ENCODE assay signal across 8 cellular contexts in the genomic region with DNA sequence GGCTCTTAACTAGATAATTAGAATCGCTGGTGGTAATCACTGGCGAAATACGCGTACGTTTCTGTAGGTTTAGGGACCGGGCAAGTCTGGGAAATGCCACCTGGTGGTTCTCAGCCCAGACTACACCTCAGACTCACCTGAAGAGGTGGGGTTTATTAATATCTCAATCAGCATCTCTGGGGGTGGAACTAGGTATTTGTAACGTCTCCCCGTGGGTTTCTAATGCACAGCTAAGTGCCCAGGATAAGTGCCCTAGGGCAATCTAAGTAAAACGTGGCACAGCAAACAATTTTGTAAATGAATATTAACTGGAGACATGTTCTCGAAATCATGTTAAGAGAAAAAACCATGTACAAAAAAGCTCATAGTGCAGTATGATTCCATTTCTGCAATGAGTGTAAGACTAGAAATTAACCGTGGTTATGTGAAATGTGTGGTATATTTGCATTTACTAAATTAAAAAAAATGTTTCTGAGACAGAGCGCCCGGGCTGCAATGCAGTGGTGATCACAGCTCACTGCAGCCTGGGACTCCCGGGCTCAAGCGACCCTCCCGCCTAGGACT. TPM values are rescaled to one million over a fixed set of nuclear protein-coding genes. Genes with fewer than 3 reads are reported as not detected.
DNase-seq lines count a peak whose midpoint lies in the region; ATAC-seq and TF ChIP-seq lines count a peak whose summit lies in the region.

No MANE protein-coding gene starts in this region.

- no peak for TF ChIP-seq POLR2A in transverse colon (IDR thresholded peaks at IDR 0.05)

- intact Hi-C loops in dorsolateral prefrontal cortex (cut with DNase I) (loop anchor here (2.0 to 5.0 kb wide), 6 partner anchors 55 to 250 kb away; partner anchors contain the start of genes RNF149 (in 2 of the 2), CREG2 (in 1 of the 2), RPL31 (in 1 of the 2) and TBC1D8 (in 1 of the 2)), transverse colon (cut with DNase I; ENCODE audit: low total_unique reads) (no loop called here)

- 9 to 13% methylated on average over 12 to 13 of the region's 16 CpGs for WGBS in mesodermal cell (ENCODE audit: insufficient coverage in 2 of 2), 2 experiments
- WGBS in transverse colon (ENCODE audit: low coverage in 1 of 2), 2 donors, result 24 to 60% methylated on average over 8 to 16 of the region's 16 CpGs

- DNase-seq in EH (ENCODE audit: low read depth), result peak; percentile 2
- DNase-seq in SK-MEL-5 (ENCODE audit: low read depth, low spot score), result peak; percentile 24
- DNase-seq in dorsolateral prefrontal cortex, result peak in 1 of 10 donors; percentile 14
- DNase-seq in transverse colon, result peak; percentile 60
- DNase-seq in occipital lobe (lab: John Stamatoyannopoulos, UW), result no peak

- H3K36me3 ChIP-seq in HUES48 (ENCODE audit: control insufficient read depth, insufficient read depth, low read length) (no peaks in the 10 kb centered on the region), mesodermal cell (ENCODE audit: control insufficient read depth, insufficient read depth, low read length) (peaks cover 12% of the 10 kb centered on the region), transverse colon (no peaks in the 10 kb centered on the region)

- TF ChIP-seq EP300 in transverse colon (IDR thresholded peaks at IDR 0.05; ENCODE audit: low read depth), result no peak

- H3K27ac ChIP-seq in HUES48 (ENCODE audit: low read depth, low read length) (peak overlapping the region; percentile 92), dorsolateral prefrontal cortex (peak overlapping the region; percentile 16 to 97 (median 89)), mesodermal cell (ENCODE audit: low read depth, low read length, severe bottlenecking) (peak overlapping the region; percentile 78), transverse colon (peak overlapping the region; percentile 97 to 100 (median 98))

- H3K27me3 ChIP-seq in HUES48 (ENCODE audit: control insufficient read depth, insufficient read depth, low read length), result no peaks in the 10 kb centered on the region
- no peaks in the 10 kb centered on the region for H3K27me3 ChIP-seq in dorsolateral prefrontal cortex
- H3K27me3 ChIP-seq in transverse colon, result no peaks in the 10 kb centered on the region

- ATAC-seq in GM21515 (IDR thresholded peaks at IDR 0.05; ENCODE audit: unreplicated experiment), result peak; percentile 54

- H3K4me3 ChIP-seq in HUES48 (ENCODE audit: low read depth, low read length) (peak overlapping the region; percentile 87), dorsolateral prefrontal cortex (peak overlapping the region; percentile 79 to 100 (median 99)), mesodermal cell (ENCODE audit: extremely low read depth, insufficient read depth, low read length, poor library complexity, severe bottlenecking) (peak overlapping the region; percentile 90), transverse colon (peak overlapping the region; percentile 4 to 100 (median 98))

- in situ Hi-C loops in SK-MEL-5 (cut with HindIII; ENCODE audit: low pct_unique_long_range_greater_than_20kb, low sequenced_read_pairs) (no loop called here), transverse colon (cut with MboI; ENCODE audit: low pct_ligation_motif_present in 1 of 4, low pct_unique_long_range_greater_than_20kb in 1 of 4, low sequenced_read_pairs in 3 of 4) (no loop called here)

- H3K4me1 ChIP-seq in HUES48 (ENCODE audit: control insufficient read depth, insufficient read depth, low read length) (peaks cover 27% of the 10 kb centered on the region), mesodermal cell (ENCODE audit: control insufficient read depth, insufficient read depth, low read length, poor library complexity, severe bottlenecking) (peaks cover 4% of the 10 kb centered on the region), transverse colon (peaks cover 17 to 37% (median 31%) of the 10 kb centered on the region in 4 donors)

- no peaks in the 10 kb centered on the region for H3K9me3 ChIP-seq in HUES48 (ENCODE audit: control insufficient read depth, insufficient read depth, low read length)
- H3K9me3 ChIP-seq in mesodermal cell (ENCODE audit: control insufficient read depth, low read length), result no peaks in the 10 kb centered on the region
- H3K9me3 ChIP-seq in transverse colon, result no peaks in the 10 kb centered on the region

- TF ChIP-seq CTCF in dorsolateral prefrontal cortex (IDR thresholded peaks at IDR 0.05 in 54 of 56, conservative IDR thresholded peaks at IDR 0.05 in 2 of 56; ENCODE audit: low read depth in 1 of 56, partially characterized antibody in 56 of 56) (peak in 12 of 56 donors; percentile 3 to 46 (median 17)), transverse colon (IDR thresholded peaks at IDR 0.05) (peak; percentile 24 to 84 (median 44))

- peak overlapping the region; percentile 83 for H3K9ac ChIP-seq in HUES48 (ENCODE audit: low read depth, low read length)

RNA-seq across cellular contexts. Expression of gene CNOT11, which starts 0.8 kb away (rescaled TPM):
- 55.1 and 60.3 TPM in 2 replicates for total RNA-seq in SK-MEL-5 (2014; rRNA removed; shearing (Covaris generic))
- polyA plus RNA-seq in SK-MEL-5 (2015; cell fraction: cytosol; rRNA removed), result 60.1 and 61.7 TPM in 2 replicates
- polyA plus RNA-seq in SK-MEL-5 (2015; cell fraction: nucleus; rRNA removed), result 69.7 and 91.1 TPM in 2 replicates
- 10 to 100 TPM; 17.6 to 47.8 (median 29.3) TPM for total RNA-seq in dorsolateral prefrontal cortex
- 44.6 TPM for polyA plus RNA-seq in mesodermal cell (2013, experiment 1 of 2)
- 45.8 TPM for polyA plus RNA-seq in mesodermal cell (2013, experiment 2 of 2)
- 10 to 100 TPM; 36.8 to 48.4 (median 37.6) TPM for total RNA-seq in transverse colon
- total RNA-seq in occipital lobe, result 10.9 TPM

RNA-seq across cellular contexts. Expression of gene RNF149, which starts 56.6 kb away (rescaled TPM):
- 32.9 and 36.2 TPM in 2 replicates for total RNA-seq in SK-MEL-5 (2014; rRNA removed; shearing (Covaris generic))
- polyA plus RNA-seq in SK-MEL-5 (2015; cell fraction: cytosol; rRNA removed), result 23.2 and 24.3 TPM in 2 replicates
- 50.1 and 56.6 TPM in 2 replicates for polyA plus RNA-seq in SK-MEL-5 (2015; cell fraction: nucleus; rRNA removed)
- total RNA-seq in dorsolateral prefrontal cortex (10 to 100 TPM; 30.6 to 66.5 (median 47.5) TPM), transverse colon (100 to 1,000 TPM in 1 of 4 donors, 10 to 100 TPM in 3; 22.7 to 100 (median 54.6) TPM), occipital lobe (55.8 TPM)
- polyA plus RNA-seq in mesodermal cell (2013, experiment 1 of 2), result 33.2 TPM
- polyA plus RNA-seq in mesodermal cell (2013, experiment 2 of 2), result 32.9 TPM
